17 cellular contexts compared by ENCODE assay signal in genomic region chr22:22141771-22142591, GRCh38.
DNase-seq lines count a peak whose midpoint lies in the region; ATAC-seq, FAIRE-seq and TF ChIP-seq lines count a peak whose summit lies in the region.
"Had no signal": no experiment of that assay in that cellular context is flagged by ENCODE, and none has a peak within 500 bp of the region (broad histone marks: within the 10 kb centered on the region; RNA-seq: fewer than 3 reads in every experiment).

No MANE protein-coding gene starts in this region.

- no peak overlapping the region for H3K4me3 Mint-ChIP-seq in activated CD8-positive, alpha-beta T cell treated with anti-CD3 and anti-CD28 coated beads, Interleukin-2, amount 10 ng/mL, durations not matched to agents 7 days and 5 days

- no peak overlapping the region for H3K4me3 ChIP-seq in OCI-LY7 (ENCODE audit: low read depth, low read length, poor library complexity, severe bottlenecking)
- no peak overlapping the region for H3K4me3 ChIP-seq in epithelial cell of esophagus (ENCODE audit: low read length)
- no peak overlapping the region for H3K4me3 ChIP-seq in smooth muscle cell
- no peak overlapping the region for H3K4me3 ChIP-seq in HepG2 (replicated peaks in 1 of 3; ENCODE audit: insufficient read depth in 1 of 3, low read depth in 2 of 3, low read length in 3 of 3)
- H3K4me3 ChIP-seq: HAP-1, Peyer's patch, SJCRH30 had no signal

- no peaks in the 10 kb centered on the region for H3K9me2 ChIP-seq in OCI-LY7 (ENCODE audit: insufficient read depth, low read length)

- DNase-seq in GM12891 (ENCODE audit: insufficient read length, low spot score) (no peak), OCI-LY7 (ENCODE audit: low spot score) (no peak), epithelial cell of esophagus (ENCODE audit: low read depth) (peak; percentile 12), smooth muscle cell (lab: John Stamatoyannopoulos, UW; ENCODE audit: unreplicated experiment) (no peak), HepG2 (ENCODE audit: low spot score) (no peak), hippocampal formation (lab: John Stamatoyannopoulos, UW) (no peak)
- no peak for DNase-seq in activated CD8-positive, alpha-beta T cell treated with anti-CD3 and anti-CD28 coated beads, Interleukin-2, amount 10 ng/mL, durations not matched to agents 7 days and 5 days
- DNase-seq: BE2C, DMS79, NCI-H1417 treated with DMSO at 0.1 percent for 48 hours, NCI-H187, NCI-H2107, NCI-H774, Peyer's patch, SJCRH30 had no signal

- no peaks in the 10 kb centered on the region for H3K79me2 ChIP-seq in OCI-LY7 (ENCODE audit: insufficient read depth, low read depth, low read length)
- no peaks in the 10 kb centered on the region for H3K79me2 ChIP-seq in smooth muscle cell (ENCODE audit: low read depth)
- H3K79me2 ChIP-seq in HepG2 (ENCODE audit: insufficient read depth, low read length) = no peaks in the 10 kb centered on the region

- WGBS in smooth muscle cell (ENCODE audit: low lambda C conversion rate) = 74% methylated on average over 4 of the region's 4 CpGs
- WGBS in HepG2 (ENCODE audit: low lambda C conversion rate) = 25% methylated on average over 4 of the region's 4 CpGs

- no peak overlapping the region for H3K27ac Mint-ChIP-seq in activated CD8-positive, alpha-beta T cell treated with anti-CD3 and anti-CD28 coated beads, Interleukin-2, amount 10 ng/mL, durations not matched to agents 7 days and 5 days

- TF ChIP-seq POLR2A in GM12891 (IDR thresholded peaks at IDR 0.05; ENCODE audit: low read depth, low read length) (no peak), HepG2 (IDR thresholded peaks at IDR 0.05; ENCODE audit: insufficient read depth in 1 of 2, low read depth in 2 of 2, low read length in 2 of 2) (no peak)

- H4K20me1 ChIP-seq in OCI-LY7 (ENCODE audit: insufficient read depth, low read length) = no peaks in the 10 kb centered on the region
- H4K20me1 ChIP-seq in smooth muscle cell (ENCODE audit: low read depth) = no peaks in the 10 kb centered on the region
- no peaks in the 10 kb centered on the region for H4K20me1 ChIP-seq in HepG2 (ENCODE audit: insufficient read depth, low read length)

- no peaks in the 10 kb centered on the region for H3F3A ChIP-seq in smooth muscle cell (ENCODE audit: low read depth)

- TF ChIP-seq RAD21 in HepG2 (CRISPR knock-in tag; IDR thresholded peaks at IDR 0.05) = no peak

- peaks cover 36% of the 10 kb centered on the region for H3K27me3 Mint-ChIP-seq in activated CD8-positive, alpha-beta T cell treated with anti-CD3 and anti-CD28 coated beads, Interleukin-2, amount 10 ng/mL, durations not matched to agents 7 days and 5 days (ENCODE audit: low read depth)

- in situ Hi-C loops in HepG2 (cut with HindIII; ENCODE audit: extremely low pct_ligation_motif_present, low pct_unique_long_range_greater_than_20kb) = no loop called here

- H2AFZ ChIP-seq in OCI-LY7 (ENCODE audit: low read length) = peak overlapping the region; percentile 26; the same call in 1 of the 2 replicates
- H2AFZ ChIP-seq in smooth muscle cell (ENCODE audit: low read depth) = peak overlapping the region; percentile 62
- H2AFZ ChIP-seq in HepG2 (ENCODE audit: low read length) = no peak overlapping the region

- H3K4me1 Mint-ChIP-seq in activated CD8-positive, alpha-beta T cell treated with anti-CD3 and anti-CD28 coated beads, Interleukin-2, amount 10 ng/mL, durations not matched to agents 7 days and 5 days (ENCODE audit: low read depth) = no peaks in the 10 kb centered on the region

- POLR2A ChIA-PET in OCI-LY7 (lab: Charles Lee) = interaction anchor here (1.1 kb wide), 1 partner anchor 24 kb away, joined by 3 read pairs; no protein-coding TSS in a partner anchor
- POLR2A ChIA-PET in HepG2 (lab: Yijun Ruan, JAX) = no interaction called here
- POLR2A ChIA-PET in activated CD8-positive, alpha-beta T cell treated with anti-CD3 and anti-CD28 coated beads, Interleukin-2, amount 10 ng/mL, durations not matched to agents 7 days and 5 days (lab: Charles Lee) = no interaction called here

- FAIRE-seq in GM12891 (lab: Jason Lieb, UNC) (peak; percentile 16), HepG2 (lab: Jason Lieb, UNC) (no peak)

- peaks cover 17% of the 10 kb centered on the region; the same call in 1 of the 2 replicates for H3K9me3 ChIP-seq in OCI-LY7 (ENCODE audit: low read length)
- no peaks in the 10 kb centered on the region for H3K9me3 ChIP-seq in smooth muscle cell (replicated peaks; ENCODE audit: low read depth)
- H3K9me3 ChIP-seq in HepG2 (ENCODE audit: low read length) = no peaks in the 10 kb centered on the region
- H3K9me3 ChIP-seq: BE2C, HAP-1, Peyer's patch had no signal

- H3K27me3 ChIP-seq in smooth muscle cell (ENCODE audit: low read depth) = peaks cover 25% of the 10 kb centered on the region
- H3K27me3 ChIP-seq in HepG2 (ENCODE audit: control insufficient read depth in 1 of 2, insufficient read depth in 2 of 2, low read length in 2 of 2) = peaks cover 0 to 21% of the 10 kb centered on the region in 2 experiments; a peak in 2 of 5 replicates
- H3K27me3 ChIP-seq: Peyer's patch had no signal

- H3K27ac ChIP-seq in OCI-LY7 (ENCODE audit: low read depth, low read length, poor library complexity, severe bottlenecking) (no peak overlapping the region), smooth muscle cell (ENCODE audit: low read depth) (no peak overlapping the region), HepG2 (ENCODE audit: extremely low read length, insufficient read depth, low read length) (no peak overlapping the region)
- H3K27ac ChIP-seq: KMS-11, Peyer's patch, SJCRH30 had no signal

- intact Hi-C loops in OCI-LY7 (cut with micrococcal nuclease; ENCODE audit: unreplicated experiment) (loop anchor here (1.0 kb wide), 1 partner anchor 11 kb away; no protein-coding TSS in a partner anchor), HepG2 (cut with micrococcal nuclease; ENCODE audit: unreplicated experiment) (no loop called here)

- H3K4me1 ChIP-seq in OCI-LY7 (ENCODE audit: insufficient read depth, low read length, poor library complexity, severe bottlenecking) (no peaks in the 10 kb centered on the region), smooth muscle cell (ENCODE audit: low read depth) (no peaks in the 10 kb centered on the region), HepG2 (ENCODE audit: insufficient read depth, low read length) (no peaks in the 10 kb centered on the region)
- H3K4me1 ChIP-seq: BE2C, HAP-1, Peyer's patch, SJCRH30 had no signal

- no peak for TF ChIP-seq CTCF in OCI-LY7 (conservative IDR thresholded peaks at IDR 0.05; ENCODE audit: low read length)
- TF ChIP-seq CTCF in epithelial cell of esophagus (IDR thresholded peaks at IDR 0.05; ENCODE audit: insufficient read depth, low read depth, low read length, missing control alignments) = no peak
- no peak for TF ChIP-seq CTCF in smooth muscle cell (IDR thresholded peaks at IDR 0.05; ENCODE audit: borderline replicate concordance, insufficient read depth, poor library complexity, severe bottlenecking)
- no peak for TF ChIP-seq CTCF in HepG2 (CRISPR knock-in tag; IDR thresholded peaks at IDR 0.05)

- H3K36me3 Mint-ChIP-seq in activated CD8-positive, alpha-beta T cell treated with anti-CD3 and anti-CD28 coated beads, Interleukin-2, amount 10 ng/mL, durations not matched to agents 7 days and 5 days (ENCODE audit: low read depth) = no peaks in the 10 kb centered on the region

- BruUV-seq in OCI-LY7 (replicated peaks; lab: Mats Ljungman, UMichigan) (no TSS peak), HepG2 (replicated peaks; lab: Mats Ljungman, UMichigan) (no TSS peak)

- CTCF ChIA-PET in OCI-LY7 (lab: Charles Lee; ENCODE audit: unreplicated experiment) (no interaction called here), HepG2 (lab: Yijun Ruan, JAX; ENCODE audit: low intra/inter-chr PET ratio, low total read pairs) (no interaction called here)
- CTCF ChIA-PET in activated CD8-positive, alpha-beta T cell treated with anti-CD3 and anti-CD28 coated beads, Interleukin-2, amount 10 ng/mL, durations not matched to agents 7 days and 5 days (lab: Charles Lee) = interaction anchor here (3.9 kb wide), 1 partner anchor 15 kb away, joined by 15 read pairs; no protein-coding TSS in a partner anchor

- H3K36me3 ChIP-seq in OCI-LY7 (ENCODE audit: insufficient read depth, low read length) (peaks cover 7% of the 10 kb centered on the region; the same call in 1 of the 2 replicates), smooth muscle cell (ENCODE audit: low read depth) (no peaks in the 10 kb centered on the region), HepG2 (replicated peaks in 1 of 2; ENCODE audit: control insufficient read depth in 1 of 2, insufficient read depth in 2 of 2, low read length in 2 of 2) (no peaks in the 10 kb centered on the region)
- H3K36me3 ChIP-seq: BE2C, HAP-1, Peyer's patch, SJCRH30 had no signal

- no peak for TF ChIP-seq EP300 in HepG2 (IDR thresholded peaks at IDR 0.05; ENCODE audit: low read depth in 2 of 2, low read length in 2 of 2)
- no peak for TF ChIP-seq EP300 in HepG2 (CRISPR knock-in tag; IDR thresholded peaks at IDR 0.05; ENCODE audit: borderline replicate concordance)

- H3K9ac ChIP-seq in smooth muscle cell (ENCODE audit: low read depth) = no peak overlapping the region
- H3K9ac ChIP-seq in HepG2 (ENCODE audit: insufficient read depth, low read depth, low read length) = no peak overlapping the region
- H3K9ac ChIP-seq: KMS-11 had no signal

- ATAC-seq in HepG2 = no peak
- ATAC-seq in activated CD8-positive, alpha-beta T cell treated with anti-CD3 and anti-CD28 coated beads, Interleukin-2, amount 10 ng/mL, durations not matched to agents 7 days and 5 days = no peak

- no peak overlapping the region for H3K4me2 ChIP-seq in OCI-LY7 (ENCODE audit: low read length)
- no peak overlapping the region for H3K4me2 ChIP-seq in smooth muscle cell
- no peak overlapping the region for H3K4me2 ChIP-seq in HepG2 (ENCODE audit: low read depth, low read length)
- H3K4me2 ChIP-seq: KMS-11 had no signal

- no peaks in the 10 kb centered on the region for H3K9me3 Mint-ChIP-seq in activated CD8-positive, alpha-beta T cell treated with anti-CD3 and anti-CD28 coated beads, Interleukin-2, amount 10 ng/mL, durations not matched to agents 7 days and 5 days (ENCODE audit: insufficient read depth)

TF ChIP-seq in GM12891, 5 proteins besides CTCF, POLR2A, EP300 and RAD21:
- TF ChIP-seq PAX5 (IDR thresholded peaks at IDR 0.05; ENCODE audit: insufficient read depth, low read length, severe bottlenecking) (no peak), SPI1 (IDR thresholded peaks at IDR 0.05; ENCODE audit: low read depth, low read length) (no peak), TAF1 (IDR thresholded peaks at IDR 0.05; ENCODE audit: low read depth, low read length) (no peak), POU2F2 (IDR thresholded peaks at IDR 0.05; ENCODE audit: low read depth, low read length) (no peak), POLR2AphosphoS5 (IDR thresholded peaks at IDR 0.05; ENCODE audit: low read depth, low read length) (no peak)

TF ChIP-seq in HepG2, 621 proteins besides CTCF, POLR2A, EP300 and RAD21 (continues in another document):
- TF ChIP-seq, protein P1, sequence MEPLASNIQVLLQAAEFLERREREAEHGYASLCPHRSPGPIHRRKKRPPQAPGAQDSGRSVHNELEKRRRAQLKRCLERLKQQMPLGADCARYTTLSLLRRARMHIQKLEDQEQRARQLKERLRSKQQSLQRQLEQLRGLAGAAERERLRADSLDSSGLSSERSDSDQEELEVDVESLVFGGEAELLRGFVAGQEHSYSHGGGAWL (CRISPR knock-in tag; IDR thresholded peaks at IDR 0.05) = no peak
